Comparison of ENCODE assay signal across 24 cellular contexts in the genomic region with DNA sequence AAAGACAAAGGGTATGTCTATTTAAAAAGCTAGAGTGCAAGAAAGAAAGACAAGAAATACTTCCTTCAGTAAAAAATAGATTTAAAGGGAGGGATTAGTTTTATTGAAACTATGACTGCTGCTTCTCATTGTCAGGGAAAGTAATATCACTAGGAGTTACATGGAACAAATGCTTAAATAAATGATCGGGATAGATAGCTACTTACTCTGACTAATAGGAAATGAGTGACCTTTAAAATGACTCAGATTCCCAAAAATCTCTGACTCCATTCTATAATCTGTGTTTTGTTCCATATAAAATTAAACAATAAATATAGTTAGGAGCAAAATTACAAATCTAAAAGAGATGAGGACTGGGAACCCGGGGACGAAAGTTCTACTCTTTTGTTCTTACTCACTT.
"Had no signal": no experiment of that assay in that cellular context is flagged by ENCODE, and none has a peak within 500 bp of the region (broad histone marks: within the 10 kb centered on the region; RNA-seq: fewer than 3 reads in every experiment).

No MANE protein-coding gene starts in this region.

- H3K36me3 ChIP-seq: lower lobe of right lung, ovary, sigmoid colon, stomach, tibial artery had no signal

- ATAC-seq: effector memory CD8-positive, alpha-beta T cell; foreskin keratinocyte; left colon; left ventricle myocardium superior; lower lobe of right lung; natural killer cell; psoas muscle; right cardiac atrium; stimulated activated effector memory CD8-positive, alpha-beta T cell treated with anti-CD3 and anti-CD28 coated beads, Interleukin-12 subunit alpha, Interleukin-12 subunit beta, amount 100 ng/mL, for 72 hours had no signal

- DNase-seq: cortex of kidney; effector memory CD8-positive, alpha-beta T cell; hypothalamus; immature natural killer cell; islet precursor cell; kidney glomerular epithelial cell; left colon; left ventricle myocardium superior; lower lobe of right lung; natural killer cell; occipital lobe; ovary; posterior cingulate gyrus; psoas muscle; right cardiac atrium; sigmoid colon; stimulated activated CD4-positive, alpha-beta T cell treated with anti-CD3 and anti-CD28 coated beads, Interleukin-2, amount 100 ng/mL, for 24 hours; stimulated activated CD4-positive, alpha-beta T cell treated with anti-CD3 and anti-CD28 coated beads, Interleukin-4, amount 100 ng/mL, for 24 hours; stimulated activated naive CD4-positive, alpha-beta T cell treated with Interleukin-2 at 50 U/mL for 16 hours; stomach; testis; tibial artery had no signal

- H3K27me3 ChIP-seq: foreskin keratinocyte, ovary, sigmoid colon, stomach, testis, tibial artery had no signal

- H3K4me3 ChIP-seq: lower lobe of right lung, ovary, psoas muscle, sigmoid colon, stomach, testis, tibial artery had no signal
